ENCODE assay signal across 16 cellular contexts in genomic region chr7:128357366-128357662, GRCh38. TPM values are rescaled to one million over a fixed set of nuclear protein-coding genes. Genes with fewer than 3 reads are reported as not detected.
"Had no signal": no experiment of that assay in that cellular context is flagged by ENCODE, and none has a peak within 500 bp of the region (broad histone marks: within the 10 kb centered on the region; RNA-seq: fewer than 3 reads in every experiment).

No MANE protein-coding gene starts in this region.

- H3K27ac Mint-ChIP-seq: activated CD4-positive, alpha-beta memory T cell treated with anti-CD3 and anti-CD28 coated beads for 36 hours; activated CD4-positive, alpha-beta T cell treated with anti-CD3 and anti-CD28 coated beads for 36 hours; activated CD8-positive, alpha-beta memory T cell treated with anti-CD3 and anti-CD28 coated beads, Interleukin-2, amount 10 ng/mL, durations not matched to agents 7 days and 5 days; activated naive CD4-positive, alpha-beta T cell treated with anti-CD3 and anti-CD28 coated beads, Interleukin-2, amount 50 U/mL, for 24 hours; activated T-cell treated with anti-CD3 and anti-CD28 coated beads, Interleukin-2, amount 50 U/mL, for 24 hours; memory B cell; natural killer cell treated with Interleukin-12 subunit alpha and Interleukin-12 subunit beta and Interleukin-15 and Interleukin-18, amount 100 ng/mL, for 72 hours; stimulated activated memory B cell treated with anti-CD40 and anti-IgM and Interleukin-4, amounts not matched to agents 10 μg/mL and 1 μg/mL and 100 μg/mL, for 72 hours; T-helper 17 cell had no signal

- H3K79me2 ChIP-seq: hepatocyte had no signal

- H3K27me3 ChIP-seq: pancreas had no signal

- DNase-seq: activated CD4-positive, alpha-beta memory T cell treated with anti-CD3 and anti-CD28 coated beads for 36 hours; activated CD4-positive, alpha-beta T cell treated with anti-CD3 and anti-CD28 coated beads for 36 hours; activated CD8-positive, alpha-beta memory T cell treated with anti-CD3 and anti-CD28 coated beads, Interleukin-2, amount 10 ng/mL, durations not matched to agents 7 days and 5 days; activated T-cell treated with anti-CD3 and anti-CD28 coated beads, Interleukin-2, amount 50 U/mL, for 24 hours; adrenal gland; central memory CD4-positive, alpha-beta T cell; colonic mucosa; left lung; T-helper 17 cell had no signal

- H3K9me3 ChIP-seq: adrenal gland, colonic mucosa, left lung, pancreas, tibial nerve had no signal

- H3K36me3 ChIP-seq: adrenal gland, colonic mucosa, left lung, pancreas, tibial nerve had no signal

- H3K4me2 ChIP-seq: hepatocyte had no signal

- H3K4me3 Mint-ChIP-seq: activated CD4-positive, alpha-beta memory T cell treated with anti-CD3 and anti-CD28 coated beads for 36 hours; activated CD4-positive, alpha-beta T cell treated with anti-CD3 and anti-CD28 coated beads for 36 hours; activated CD8-positive, alpha-beta memory T cell treated with anti-CD3 and anti-CD28 coated beads, Interleukin-2, amount 10 ng/mL, durations not matched to agents 7 days and 5 days; activated naive CD4-positive, alpha-beta T cell treated with anti-CD3 and anti-CD28 coated beads, Interleukin-2, amount 50 U/mL, for 24 hours; activated T-cell treated with anti-CD3 and anti-CD28 coated beads, Interleukin-2, amount 50 U/mL, for 24 hours; memory B cell; natural killer cell treated with Interleukin-12 subunit alpha and Interleukin-12 subunit beta and Interleukin-15 and Interleukin-18, amount 100 ng/mL, for 72 hours; stimulated activated memory B cell treated with anti-CD40 and anti-IgM and Interleukin-4, amounts not matched to agents 10 μg/mL and 1 μg/mL and 100 μg/mL, for 72 hours; T-helper 17 cell had no signal

- H3K4me3 ChIP-seq: adrenal gland, colonic mucosa, hepatocyte, left lung, pancreas, tibial nerve had no signal

- H3K9me3 Mint-ChIP-seq: activated CD4-positive, alpha-beta memory T cell treated with anti-CD3 and anti-CD28 coated beads for 36 hours; activated naive CD4-positive, alpha-beta T cell treated with anti-CD3 and anti-CD28 coated beads, Interleukin-2, amount 50 U/mL, for 24 hours; activated T-cell treated with anti-CD3 and anti-CD28 coated beads, Interleukin-2, amount 50 U/mL, for 24 hours; memory B cell; natural killer cell treated with Interleukin-12 subunit alpha and Interleukin-12 subunit beta and Interleukin-15 and Interleukin-18, amount 100 ng/mL, for 72 hours; stimulated activated memory B cell treated with anti-CD40 and anti-IgM and Interleukin-4, amounts not matched to agents 10 μg/mL and 1 μg/mL and 100 μg/mL, for 72 hours had no signal

- H3K27ac ChIP-seq: adrenal gland, colonic mucosa, hepatocyte, left lung, pancreas, tibial nerve had no signal

- H2AFZ ChIP-seq: hepatocyte had no signal

- ATAC-seq: activated CD4-positive, alpha-beta T cell treated with anti-CD3 and anti-CD28 coated beads for 36 hours; activated CD8-positive, alpha-beta memory T cell treated with anti-CD3 and anti-CD28 coated beads, Interleukin-2, amount 10 ng/mL, durations not matched to agents 7 days and 5 days; left lung; natural killer cell treated with Interleukin-12 subunit alpha and Interleukin-12 subunit beta and Interleukin-15 and Interleukin-18, amount 100 ng/mL, for 72 hours; pancreas; stimulated activated memory B cell treated with anti-CD40 and anti-IgM and Interleukin-4, amounts not matched to agents 10 μg/mL and 1 μg/mL and 100 μg/mL, for 72 hours; T-helper 17 cell had no signal

- H3K4me1 ChIP-seq: colonic mucosa, pancreas had no signal

- H3K36me3 Mint-ChIP-seq: activated CD4-positive, alpha-beta memory T cell treated with anti-CD3 and anti-CD28 coated beads for 36 hours; activated CD8-positive, alpha-beta memory T cell treated with anti-CD3 and anti-CD28 coated beads, Interleukin-2, amount 10 ng/mL, durations not matched to agents 7 days and 5 days; activated naive CD4-positive, alpha-beta T cell treated with anti-CD3 and anti-CD28 coated beads, Interleukin-2, amount 50 U/mL, for 24 hours; memory B cell; natural killer cell treated with Interleukin-12 subunit alpha and Interleukin-12 subunit beta and Interleukin-15 and Interleukin-18, amount 100 ng/mL, for 72 hours; stimulated activated memory B cell treated with anti-CD40 and anti-IgM and Interleukin-4, amounts not matched to agents 10 μg/mL and 1 μg/mL and 100 μg/mL, for 72 hours had no signal

RNA-seq across cellular contexts. Expression of gene PRRT4, which starts 4.2 kb away (rescaled TPM):
- total RNA-seq: natural killer cell treated with Interleukin-12 subunit alpha and Interleukin-12 subunit beta and Interleukin-15 and Interleukin-18, amount 100 ng/mL, for 72 hours had no signal
